In the genomic region with DNA sequence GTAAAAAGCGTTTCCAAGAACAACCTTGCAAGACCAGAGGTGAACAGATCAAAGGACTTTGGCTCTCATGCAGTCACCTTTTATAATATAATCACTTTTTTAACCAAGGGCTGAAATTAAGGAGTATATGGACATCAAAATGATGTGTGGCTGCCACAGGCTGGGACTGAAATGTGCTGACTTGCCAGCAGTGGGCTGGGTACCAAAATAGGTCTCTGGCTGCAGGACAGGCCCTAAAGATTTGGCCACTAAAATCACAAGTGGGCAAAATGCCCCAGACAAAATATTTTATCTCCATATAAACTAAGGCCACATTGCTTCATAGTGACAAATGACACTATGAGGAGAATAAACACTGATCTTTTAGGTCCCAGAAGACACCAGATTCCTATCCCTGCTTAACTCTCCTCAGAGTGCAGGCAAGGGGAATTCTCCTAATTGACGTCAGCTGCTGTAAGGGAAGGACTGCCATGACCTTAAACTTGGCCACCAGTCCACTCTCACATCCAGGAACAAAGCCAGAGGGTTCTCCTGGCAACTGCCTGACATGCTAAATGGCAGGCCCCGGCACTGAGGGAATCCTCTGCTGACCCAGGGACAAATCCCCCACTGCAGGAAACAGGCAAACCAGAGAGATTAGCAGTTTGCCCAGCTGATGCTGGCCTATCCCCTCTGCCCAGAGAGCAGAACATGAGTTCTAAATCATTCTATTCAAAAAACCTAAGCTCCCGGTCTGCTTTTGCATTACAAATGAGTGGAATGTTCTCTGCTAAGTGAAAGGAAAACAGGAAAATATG, we compare ENCODE assay signal across 8 cellular contexts.
DNase-seq lines count a peak whose midpoint lies in the region; FAIRE-seq and TF ChIP-seq lines count a peak whose summit lies in the region.

No MANE protein-coding gene starts in this region.

- H3K36me3 ChIP-seq in astrocyte (ENCODE audit: insufficient read depth, low read length) (no peaks in the 10 kb centered on the region), small intestine (ENCODE audit: control insufficient read depth in 2 of 2, insufficient read depth in 2 of 2, low read length in 2 of 2) (no peaks in the 10 kb centered on the region)

- H3K27me3 ChIP-seq in astrocyte (ENCODE audit: insufficient read depth, low read length) = no peaks in the 10 kb centered on the region
- H3K27me3 ChIP-seq in small intestine (ENCODE audit: control insufficient read depth in 2 of 2, insufficient read depth in 2 of 2, low read length in 2 of 2) = no peaks in the 10 kb centered on the region

- no peak overlapping the region for H2AFZ ChIP-seq in astrocyte (ENCODE audit: low read depth, low read length)

- peaks cover 22% of the 10 kb centered on the region for H3K79me2 ChIP-seq in astrocyte (ENCODE audit: insufficient read depth, low read length)

- H3K4me3 ChIP-seq in astrocyte (ENCODE audit: insufficient read depth, low read depth, low read length) (no peak overlapping the region), retinal pigment epithelial cell (ENCODE audit: low read length) (no peak overlapping the region), small intestine (ENCODE audit: low read depth in 1 of 2, low read length in 2 of 2) (no peak overlapping the region)

- H3K4me1 ChIP-seq in astrocyte (ENCODE audit: insufficient read depth, low read length) (peaks cover 6% of the 10 kb centered on the region), small intestine (ENCODE audit: control insufficient read depth in 2 of 2, insufficient read depth in 1 of 2, low read depth in 1 of 2, low read length in 1 of 2) (peaks cover 0 to 4% of the 10 kb centered on the region in 2 donors)

- H3K9me3 Mint-ChIP-seq in astrocyte (ENCODE audit: unreplicated experiment) = no peaks in the 10 kb centered on the region

- no peak for TF ChIP-seq CTCF in astrocyte (IDR thresholded peaks at IDR 0.05; ENCODE audit: insufficient read depth, low read depth, low read length)
- no peak for TF ChIP-seq CTCF in retinal pigment epithelial cell (conservative IDR thresholded peaks at IDR 0.05; ENCODE audit: low read depth, low read length)

- FAIRE-seq in astrocyte (lab: Jason Lieb, UNC) (no peak), small intestine (lab: Jason Lieb, UNC) (no peak)

- no peak overlapping the region for H3K4me3 Mint-ChIP-seq in astrocyte (ENCODE audit: unreplicated experiment)

- H3K9ac ChIP-seq in astrocyte (ENCODE audit: low read length) = no peak overlapping the region

- peaks cover 19% of the 10 kb centered on the region for H4K20me1 ChIP-seq in astrocyte (ENCODE audit: insufficient read depth, low read length)

- peaks cover 2% of the 10 kb centered on the region for H3K36me3 Mint-ChIP-seq in astrocyte (ENCODE audit: low read depth, unreplicated experiment)

- H3K27ac ChIP-seq in astrocyte (ENCODE audit: low read depth, low read length) (peak overlapping the region; percentile 18), small intestine (ENCODE audit: low read depth in 1 of 2, low read length in 1 of 2) (peak overlapping the region in 1 of 2 donors; percentile 82)

- peaks cover 15% of the 10 kb centered on the region for H3K4me1 Mint-ChIP-seq in astrocyte (ENCODE audit: low read depth, unreplicated experiment)

- 40 to 76% (median 68%) methylated on average over 4 of the region's 4 CpGs for WGBS in small intestine, 3 donors

- H3K27me3 Mint-ChIP-seq in astrocyte (ENCODE audit: low read depth, unreplicated experiment) = no peaks in the 10 kb centered on the region

- H3K9me3 ChIP-seq in astrocyte (ENCODE audit: insufficient read depth, low read depth, low read length) = no peaks in the 10 kb centered on the region
- no peaks in the 10 kb centered on the region for H3K9me3 ChIP-seq in small intestine (ENCODE audit: control insufficient read depth, low read depth)

- peak overlapping the region; percentile 80 for H3K27ac Mint-ChIP-seq in astrocyte (ENCODE audit: unreplicated experiment)

- H3K4me2 ChIP-seq in astrocyte (ENCODE audit: low read length) = peak overlapping the region; percentile 18

- peak; percentile 52 for DNase-seq in GM03348 (ENCODE audit: low spot score)
- DNase-seq in astrocyte (ENCODE audit: low read depth) = peak; percentile 93
- peak in 46 of 51 donors; percentile 1 to 85 (median 48) for DNase-seq in hypothalamus (lab: John Stamatoyannopoulos, UW)
- peak; percentile 86 for DNase-seq in retinal pigment epithelial cell (ENCODE audit: low read depth)
- DNase-seq in NCI-H526 treated with DMSO at 0.1 percent for 48 hours (lab: John Stamatoyannopoulos, UW) = no peak
- no peak for DNase-seq in activated T-cell treated with anti-CD3 and anti-CD28 coated beads, Interleukin-2, amount 50 U/mL, for 1 hour
- no peak for DNase-seq in stimulated activated naive CD4-positive, alpha-beta T cell treated with Interleukin-2 at 50 U/mL for 16 hours (lab: John Stamatoyannopoulos, UW)
- no peak for DNase-seq in small intestine

Comparison
In these comparisons a context has a peak if more than half of its experiments do, and no peak if none do; other contexts are left out.
1. DNase-seq: peak in GM03348 (single experiment), astrocyte (single experiment), hypothalamus (46 of 51) and retinal pigment epithelial cell (single experiment); none in NCI-H526 treated with DMSO at 0.1 percent for 48 hours (single experiment), activated T-cell treated with anti-CD3 and anti-CD28 coated beads, Interleukin-2, amount 50 U/mL, for 1 hour (single experiment), stimulated activated naive CD4-positive, alpha-beta T cell treated with Interleukin-2 at 50 U/mL for 16 hours (single experiment) and small intestine (single experiment).